In genomic region chr1:228231192-228231591, GRCh38 we compare ENCODE assay signal across 23 cellular contexts.
"Had no signal": no experiment of that assay in that cellular context is flagged by ENCODE, and none has a peak within 500 bp of the region (broad histone marks: within the 10 kb centered on the region; RNA-seq: fewer than 3 reads in every experiment).

No MANE protein-coding gene starts in this region.

- H3K27ac ChIP-seq: coronary artery, dorsolateral prefrontal cortex, esophagus muscularis mucosa, foreskin keratinocyte, heart right ventricle, left lung, lower lobe of right lung had no signal

- H3K4me3 Mint-ChIP-seq: mesothelial cell of epicardium had no signal

- DNase-seq: dermis blood vessel endothelial cell; dorsolateral prefrontal cortex; effector CD4-positive, alpha-beta T cell; effector memory CD4-positive, alpha-beta T cell; foreskin keratinocyte; glutamatergic neuron; head of caudate nucleus; heart right ventricle; hippocampal formation; left cardiac atrium; left lung; left ventricle myocardium superior; lower lobe of right lung; mesenchymal stem cell; mucosa of descending colon; naive B cell had no signal

- H3K4me1 ChIP-seq: esophagus muscularis mucosa, lower lobe of right lung had no signal

- H3K4me3 ChIP-seq: coronary artery, dorsolateral prefrontal cortex, esophagus muscularis mucosa, heart right ventricle, left lung, lower lobe of right lung, mucosa of descending colon had no signal

- H3K36me3 ChIP-seq: left lung had no signal

- H3K4me1 Mint-ChIP-seq: mesothelial cell of epicardium, naive B cell had no signal

- H3K27ac Mint-ChIP-seq: mesothelial cell of epicardium, naive B cell had no signal

- ATAC-seq: foreskin keratinocyte, heart right ventricle, left cardiac atrium, left lung, left ventricle myocardium superior, lower lobe of right lung, mucosa of descending colon had no signal

- H3K9me3 ChIP-seq: esophagus muscularis mucosa, heart right ventricle, lower lobe of right lung, mucosa of descending colon had no signal

- H3K27me3 Mint-ChIP-seq: naive B cell had no signal

- FAIRE-seq: endothelial cell of umbilical vein, frontal cortex, islet of Langerhans, keratinocyte had no signal

- H3K27me3 ChIP-seq: dorsolateral prefrontal cortex, esophagus muscularis mucosa, foreskin keratinocyte, heart right ventricle, left lung had no signal
